In the genomic region with DNA sequence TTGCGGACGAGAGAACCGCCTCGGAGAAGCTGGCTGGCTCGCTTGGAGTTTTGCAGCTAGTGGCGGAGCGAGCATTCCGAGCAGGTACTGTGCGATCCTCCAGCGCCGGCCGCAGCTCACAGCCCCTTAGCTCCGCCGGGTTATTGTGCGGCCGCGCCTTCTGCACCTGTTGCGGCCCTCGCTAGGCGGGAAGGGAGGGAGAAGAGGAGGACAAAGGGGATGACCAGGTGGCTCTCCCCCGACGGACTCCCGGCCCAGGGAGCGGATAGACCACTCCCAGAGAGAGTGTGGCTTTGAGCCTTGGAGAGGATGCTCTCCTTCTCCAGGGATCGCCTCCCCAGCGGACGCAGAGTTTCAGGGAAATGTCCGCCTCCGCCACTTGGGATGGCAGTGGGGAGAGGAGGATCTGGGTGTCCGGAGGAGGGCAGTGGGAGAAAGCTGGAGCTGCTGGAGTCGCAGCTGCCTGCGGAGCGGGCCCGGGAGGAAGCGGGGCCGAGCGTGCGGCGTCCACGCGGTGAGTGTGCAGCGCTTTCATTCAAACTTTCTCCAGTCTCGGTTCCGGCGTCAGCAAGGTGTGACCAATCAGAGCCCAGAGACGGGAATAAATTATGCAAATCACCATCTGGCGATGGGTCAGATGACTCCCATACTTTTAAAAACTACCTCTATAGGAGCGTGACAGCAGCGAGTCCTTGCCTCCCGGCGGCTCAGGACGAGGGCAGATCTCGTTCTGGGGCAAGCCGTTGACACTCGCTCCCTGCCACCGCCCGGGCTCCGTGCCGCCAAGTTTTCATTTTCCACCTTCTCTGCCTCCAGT, we compare ENCODE assay signal across 8 cellular contexts. TPM values are rescaled to one million over a fixed set of nuclear protein-coding genes. Genes with fewer than 3 reads are reported as not detected.
DNase-seq lines count a peak whose midpoint lies in the region; ATAC-seq and TF ChIP-seq lines count a peak whose summit lies in the region.

A gene (plus strand): TSS at position 681 of the 817 bp plus-strand sequence. CDS start 252 bp downstream, outside the sequence.

- DNase-seq in NOMO-1 (lab: John Stamatoyannopoulos, UW; ENCODE audit: unreplicated experiment in 2 of 2) (peak; percentile 70 to 80), heart right ventricle (no peak), posterior cingulate gyrus (peak in 6 of 10 donors; percentile 10 to 83 (median 53)), GDM1 (lab: John Stamatoyannopoulos, UW) (no peak)
- peak; percentile 71 for DNase-seq in activated naive CD4-positive, alpha-beta T cell treated with anti-CD3 and anti-CD28 coated beads, Interleukin-2, amount 10 ng/mL, durations not matched to agents 7 days and 5 days

- peaks cover 31% of the 10 kb centered on the region for H3K4me1 Mint-ChIP-seq in activated naive CD4-positive, alpha-beta T cell treated with anti-CD3 and anti-CD28 coated beads, Interleukin-2, amount 10 ng/mL, durations not matched to agents 7 days and 5 days

- H3K27ac Mint-ChIP-seq in activated naive CD4-positive, alpha-beta T cell treated with anti-CD3 and anti-CD28 coated beads, Interleukin-2, amount 10 ng/mL, durations not matched to agents 7 days and 5 days: no peak within 1 kb of the TSS

- H3K27me3 Mint-ChIP-seq in activated naive CD4-positive, alpha-beta T cell treated with anti-CD3 and anti-CD28 coated beads, Interleukin-2, amount 10 ng/mL, durations not matched to agents 7 days and 5 days: peaks cover 91% of the 10 kb centered on the region

- H3K4me3 ChIP-seq in heart right ventricle: peak within 1 kb of the TSS; percentile 15 to 57 (median 44)

- ATAC-seq in GM18511 (IDR thresholded peaks at IDR 0.05; ENCODE audit: unreplicated experiment): peak; percentile 66
- ATAC-seq in HG03378 (IDR thresholded peaks at IDR 0.05; ENCODE audit: unreplicated experiment): peak; percentile 49
- peak in 7 of 8 donors; percentile 29 to 63 (median 40) for ATAC-seq in heart right ventricle

- H3K4me3 Mint-ChIP-seq in activated naive CD4-positive, alpha-beta T cell treated with anti-CD3 and anti-CD28 coated beads, Interleukin-2, amount 10 ng/mL, durations not matched to agents 7 days and 5 days: peak within 1 kb of the TSS; percentile 55

- CTCF ChIA-PET in activated naive CD4-positive, alpha-beta T cell treated with anti-CD3 and anti-CD28 coated beads, Interleukin-2, amount 10 ng/mL, durations not matched to agents 7 days and 5 days (lab: Charles Lee): interaction anchor here (2.1 to 7.4 kb wide), 4 partner anchors 51 to 299 kb away, joined by 5 to 117 read pairs (median 16); no protein-coding TSS in a partner anchor

- H3K27ac ChIP-seq in 22Rv1: peak within 1 kb of the TSS; percentile 74
- H3K27ac ChIP-seq in heart right ventricle: peak within 1 kb of the TSS in 1 of 10 donors; percentile 44

- intact Hi-C loops in heart right ventricle (cut with DNase I): loop anchor here in 8 of 10 donors (2.0 to 10.0 kb wide), 7 partner anchors 167 to 301 kb away; no protein-coding TSS in a partner anchor
- intact Hi-C loops in posterior cingulate gyrus (cut with DNase I): loop anchor here (10.0 kb wide), 1 partner anchor 163 kb away; no protein-coding TSS in a partner anchor

- H3K4me1 ChIP-seq in heart right ventricle: peaks cover 9 to 45% (median 26%) of the 10 kb centered on the region in 9 donors

- H3K36me3 ChIP-seq in heart right ventricle: no peaks in the 10 kb centered on the region

- WGBS in heart right ventricle, 2 donors: 0 to 1% methylated on average over 59 of the region's 59 CpGs

- 0 out of 2 replicates have a peak, but pooled peaks have one; percentile 6 for TF ChIP-seq CTCF in 22Rv1 (IDR thresholded peaks at IDR 0.05)
- TF ChIP-seq CTCF in heart right ventricle (IDR thresholded peaks at IDR 0.05): no peak

- peaks cover 0 to 77% (median 55%) of the 10 kb centered on the region in 7 donors for H3K27me3 ChIP-seq in heart right ventricle

- H3K9me3 ChIP-seq in heart right ventricle: no peaks in the 10 kb centered on the region

- no peaks in the 10 kb centered on the region for H3K36me3 Mint-ChIP-seq in activated naive CD4-positive, alpha-beta T cell treated with anti-CD3 and anti-CD28 coated beads, Interleukin-2, amount 10 ng/mL, durations not matched to agents 7 days and 5 days

- H3K9me3 Mint-ChIP-seq in activated naive CD4-positive, alpha-beta T cell treated with anti-CD3 and anti-CD28 coated beads, Interleukin-2, amount 10 ng/mL, durations not matched to agents 7 days and 5 days: no peaks in the 10 kb centered on the region

RNA-seq across cellular contexts. Expression of the gene that starts here (rescaled TPM):
- total RNA-seq in heart right ventricle: 10 to 100 TPM in 1 of 10 donors, under 1 TPM in 6, not detected in 3; 0.12 to 14.0 (median 0.42) TPM
- 1 to 10 TPM in 1 of 2 donors, under 1 TPM in 1; 0.07 to 3.1 TPM for polyA plus RNA-seq in heart right ventricle

Comparison
In these comparisons a context has a peak if more than half of its experiments do, and no peak if none do; other contexts are left out.
1. DNase-seq: peak in NOMO-1 (2 of 2), activated naive CD4-positive, alpha-beta T cell treated with anti-CD3 and anti-CD28 coated beads, Interleukin-2, amount 10 ng/mL, durations not matched to agents 7 days and 5 days (single experiment) and posterior cingulate gyrus (6 of 10); none in heart right ventricle (0 of 2) and GDM1 (single experiment).
2. Peak in every context shown above with its lines, with median percentiles within 50 percentile points of each other: ATAC-seq.